12 cellular contexts compared by ENCODE assay signal in the genomic region with DNA sequence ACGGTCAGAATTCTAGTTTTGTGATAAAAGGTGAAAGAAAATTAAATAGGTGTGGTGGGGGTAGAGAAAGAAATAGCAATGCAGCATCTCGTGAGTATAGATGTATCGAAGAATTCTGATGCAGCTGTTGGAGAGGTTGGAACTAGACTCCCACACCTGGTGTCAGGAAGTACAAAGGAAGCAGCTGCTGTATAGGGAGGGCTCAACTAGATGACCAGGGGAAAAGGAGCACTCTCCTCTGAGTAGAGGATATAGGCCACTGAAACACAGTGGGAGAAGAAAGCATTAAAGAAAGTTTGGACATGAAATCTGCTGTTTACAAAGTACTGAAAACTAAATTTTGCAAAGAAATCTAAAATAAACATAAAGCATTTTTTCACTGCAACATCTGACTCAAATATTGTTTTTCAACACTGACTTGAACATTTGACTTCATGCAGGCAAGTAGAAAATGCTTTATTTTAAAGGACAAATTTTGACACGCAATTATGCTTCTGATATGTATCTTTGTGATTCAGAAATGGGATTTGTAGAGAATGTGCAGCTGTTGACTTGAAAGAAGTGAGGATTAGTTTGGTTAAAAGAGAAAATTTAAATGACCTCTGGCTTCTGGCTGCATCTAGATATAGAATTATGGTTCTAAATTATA.
A peak's percentile ranks its signal among the peaks of the same experiment; 100 is the strongest.
DNase-seq lines count a peak whose midpoint lies in the region; ATAC-seq and TF ChIP-seq lines count a peak whose summit lies in the region.
"Had no signal": no experiment of that assay in that cellular context is flagged by ENCODE, and none has a peak within 500 bp of the region (broad histone marks: within the 10 kb centered on the region; RNA-seq: fewer than 3 reads in every experiment).

No MANE protein-coding gene starts in this region.

- no peak overlapping the region for H2AK9ac ChIP-seq in IMR-90 (replicated peaks; ENCODE audit: low read depth, low read length, poor library complexity)

- peak overlapping the region; percentile 70 for H3K4me2 ChIP-seq in IMR-90 (ENCODE audit: low read depth, low read length)

- dilution Hi-C loops in IMR-90 (cut with HindIII; ENCODE audit: low sequenced_read_pairs, unreplicated experiment) = no loop called here

- peaks cover 16% of the 10 kb centered on the region for H3K4me1 ChIP-seq in IMR-90 (ENCODE audit: control insufficient read depth, insufficient read depth, low read length)
- peaks cover 4% of the 10 kb centered on the region for H3K4me1 ChIP-seq in body of pancreas

- POLR2A ChIA-PET in IMR-90 (lab: Charles Lee; ENCODE audit: unreplicated experiment) = no interaction called here

- H3K79me1 ChIP-seq in IMR-90 (ENCODE audit: low read depth in 1 of 2, low read length in 2 of 2) = no peaks in the 10 kb centered on the region

- ATAC-seq in GM19043 (IDR thresholded peaks at IDR 0.05; ENCODE audit: low read depth, unreplicated experiment) (peak; percentile 13), HG02759 (IDR thresholded peaks at IDR 0.05; ENCODE audit: unreplicated experiment) (peak; percentile 20), IMR-90 (ENCODE audit: low read depth) (peak; percentile 68), naive B cell (ENCODE audit: low read depth in 2 of 2) (no peak), body of pancreas (no peak)

- CTCF ChIA-PET in IMR-90 (lab: Yijun Ruan, JAX) = interaction anchor here (0.6 kb wide), 1 partner anchor 75 kb away, joined by 6 read pairs; no protein-coding TSS in a partner anchor

- peaks cover 0 to 20% of the 10 kb centered on the region in 2 donors for H3K36me3 Mint-ChIP-seq in naive B cell

- TF ChIP-seq RAD21 in IMR-90 (IDR thresholded peaks at IDR 0.05; ENCODE audit: low read length) = no peak

- peak overlapping the region; percentile 96 for H3K9ac ChIP-seq in IMR-90 (ENCODE audit: low read depth, low read length)

- in situ Hi-C loops in IMR-90 (cut with MboI; ENCODE audit: low sequenced_read_pairs) = no loop called here

- peak overlapping the region; percentile 60; the same call in 1 of the 2 replicates for H2BK120ac ChIP-seq in IMR-90 (ENCODE audit: low read depth, low read length)

- H3K4me1 Mint-ChIP-seq in naive B cell = peaks cover 35 to 57% (median 46%) of the 10 kb centered on the region in 3 donors

- H3K36me3 ChIP-seq in IMR-90 (ENCODE audit: control insufficient read depth, insufficient read depth, low read length) (no peaks in the 10 kb centered on the region; the same call in 1 of the 2 replicates), body of pancreas (replicated peaks in 1 of 2; ENCODE audit: insufficient read depth in 1 of 2, low read depth in 2 of 2) (no peaks in the 10 kb centered on the region)

- H3K18ac ChIP-seq in IMR-90 (ENCODE audit: low read depth, low read length) = peak overlapping the region; percentile 100

- peak; percentile 17 for DNase-seq in IMR-90
- no peak for DNase-seq in naive B cell
- no peak for DNase-seq in SK-N-DZ (ENCODE audit: low spot score)
- DNase-seq in body of pancreas = no peak
- DNase-seq in NCI-H2171 treated with DMSO at 0.1 percent for 48 hours (lab: John Stamatoyannopoulos, UW) = no peak
- DNase-seq: activated CD4-positive, alpha-beta T cell treated with anti-CD3 and anti-CD28 coated beads, Interleukin-2, amount 50 U/mL, for 48 hours; DMS79 treated with DMSO at 0.1 percent for 48 hours; NCI-H2107 had no signal

- no peaks in the 10 kb centered on the region for H3K9me1 ChIP-seq in IMR-90 (ENCODE audit: insufficient read depth, low read length)

- peak overlapping the region; percentile 41 for H2BK20ac ChIP-seq in IMR-90 (ENCODE audit: low read depth, low read length)

- H3K27ac ChIP-seq in IMR-90 (ENCODE audit: insufficient read depth, low read length) = peak overlapping the region; percentile 100
- no peak overlapping the region for H3K27ac ChIP-seq in body of pancreas
- H3K27ac ChIP-seq: skin epidermis had no signal

- no peak overlapping the region for H3K4me3 ChIP-seq in IMR-90 (ENCODE audit: insufficient read depth, low read depth, low read length)
- H3K4me3 ChIP-seq in body of pancreas = no peak overlapping the region
- H3K4me3 ChIP-seq: skin epidermis had no signal

- peak overlapping the region; percentile 77 for H4K91ac ChIP-seq in IMR-90 (ENCODE audit: insufficient read depth, low read depth, low read length)

- intact Hi-C loops in IMR-90 (cut with micrococcal nuclease) (no loop called here), body of pancreas (cut with DNase I) (no loop called here)

- no peaks in the 10 kb centered on the region for H4K20me1 ChIP-seq in IMR-90 (ENCODE audit: insufficient read depth, low read length)

- H3K4ac ChIP-seq in IMR-90 (ENCODE audit: low read depth, low read length) = peak overlapping the region; percentile 65

- no peaks in the 10 kb centered on the region for H3K9me3 ChIP-seq in IMR-90 (ENCODE audit: control insufficient read depth, insufficient read depth, low read length)
- H3K9me3 ChIP-seq in body of pancreas = no peaks in the 10 kb centered on the region

- peak overlapping the region; percentile 77; the same call in 2 of the 3 replicates for H2BK15ac ChIP-seq in IMR-90 (ENCODE audit: low read depth, low read length)

- no peaks in the 10 kb centered on the region for H3K9me3 Mint-ChIP-seq in naive B cell

- H3K27me3 ChIP-seq in IMR-90 (ENCODE audit: control insufficient read depth, insufficient read depth, low read length) (no peaks in the 10 kb centered on the region), body of pancreas (no peaks in the 10 kb centered on the region)

- peak overlapping the region in 4 of 6 donors; percentile 64 to 94 (median 83) for H3K27ac Mint-ChIP-seq in naive B cell
- H3K27ac Mint-ChIP-seq: activated naive CD8-positive, alpha-beta T cell had no signal

- TF ChIP-seq CTCF in IMR-90 (conservative IDR thresholded peaks at IDR 0.05; ENCODE audit: low read depth, low read length) (no peak), body of pancreas (IDR thresholded peaks at IDR 0.05) (no peak)

- no TSS peak for BruUV-seq in IMR-90 (replicated peaks; lab: Mats Ljungman, UMichigan)

- TF ChIP-seq POLR2A in IMR-90 (IDR thresholded peaks at IDR 0.05; ENCODE audit: low read depth, low read length) = no peak
- TF ChIP-seq POLR2A in body of pancreas (IDR thresholded peaks at IDR 0.05) = no peak

- WGBS in IMR-90 (ENCODE audit: extremely low coverage in 2 of 2, insufficient read length in 1 of 2), 2 experiments = 100% methylated on average over 2 of the region's 4 CpGs; no CpG with 5 or more reads in 1 of the 2 experiments
- WGBS in body of pancreas, 2 donors = 63 to 65% methylated on average over 4 of the region's 4 CpGs

- H3K14ac ChIP-seq in IMR-90 (replicated peaks; ENCODE audit: low read depth, low read length) = peak overlapping the region; percentile 15; the same call in 1 of the 2 replicates

- H4K8ac ChIP-seq in IMR-90 (ENCODE audit: low read depth in 2 of 2, low read length in 2 of 2) = peak overlapping the region; percentile 27 to 70; a peak in 2 of 4 replicates

- H3K23ac ChIP-seq in IMR-90 (ENCODE audit: low read depth, low read length) = 0 out of 2 replicates have a peak overlapping the region, but pooled peaks have one; percentile 41

- H3K27me3 Mint-ChIP-seq in naive B cell = peaks cover 4 to 8% (median 8%) of the 10 kb centered on the region in 3 donors
- H3K27me3 Mint-ChIP-seq: activated naive CD8-positive, alpha-beta T cell had no signal

- peak overlapping the region; percentile 79 to 94 (median 84) for H3K4me3 Mint-ChIP-seq in naive B cell
- H3K4me3 Mint-ChIP-seq: activated naive CD8-positive, alpha-beta T cell had no signal

- peak overlapping the region; percentile 6 for H2AK5ac ChIP-seq in IMR-90 (ENCODE audit: low read depth, low read length)

- H2AFZ ChIP-seq in IMR-90 (replicated peaks; ENCODE audit: low read length, poor library complexity) = no peak overlapping the region

- peak overlapping the region; percentile 97 for H4K5ac ChIP-seq in IMR-90 (ENCODE audit: low read depth, low read length)

- peak overlapping the region; percentile 84 for H2BK5ac ChIP-seq in IMR-90 (ENCODE audit: low read depth, low read length, poor library complexity, severe bottlenecking)

- H3K56ac ChIP-seq in IMR-90 (ENCODE audit: extremely low read depth, insufficient read depth, low read length) = peak overlapping the region; percentile 7; the same call in 1 of the 2 replicates

TF ChIP-seq in IMR-90, 13 proteins besides CTCF, POLR2A, EP300 and RAD21:
- no peak for TF ChIP-seq CHD1 (IDR thresholded peaks at IDR 0.05; ENCODE audit: low read depth, low read length)
- TF ChIP-seq USF2 (IDR thresholded peaks at IDR 0.05; ENCODE audit: low read depth, low read length) = no peak
- no peak for TF ChIP-seq MAZ (IDR thresholded peaks at IDR 0.05; ENCODE audit: borderline replicate concordance, low read depth, low read length)
- TF ChIP-seq RFX5 (IDR thresholded peaks at IDR 0.05; ENCODE audit: low read depth, low read length) = no peak

Comparison
In these comparisons a context has a peak if more than half of its experiments do, and no peak if none do; other contexts are left out.
1. ATAC-seq: peak in GM19043 (single experiment), HG02759 (single experiment) and IMR-90 (single experiment); none in naive B cell (0 of 2) and body of pancreas (single experiment).